3 cellular contexts compared by ENCODE assay signal in genomic region chr16:85459529-85460251, GRCh38.
TF ChIP-seq lines count a peak whose summit lies in the region.

No MANE protein-coding gene starts in this region.

TF ChIP-seq in GM23338, 12 proteins besides CTCF, POLR2A, EP300 and RAD21 (continues in another document):
- no peak for TF ChIP-seq EZH2 (IDR thresholded peaks at IDR 0.05; ENCODE audit: low read depth, unreplicated experiment)
- no peak for TF ChIP-seq REST (IDR thresholded peaks at IDR 0.05; ENCODE audit: unreplicated experiment)
- TF ChIP-seq POLR2AphosphoS5 (IDR thresholded peaks at IDR 0.05; ENCODE audit: low read depth), result no peak
- TF ChIP-seq STAT1 (IDR thresholded peaks at IDR 0.05; ENCODE audit: unreplicated experiment), result no peak
- no peak for TF ChIP-seq EZH2phosphoT487 (IDR thresholded peaks at IDR 0.05; ENCODE audit: unreplicated experiment)

TF ChIP-seq in H1, 55 proteins besides CTCF, POLR2A, EP300 and RAD21:
- no peak for TF ChIP-seq JUN (IDR thresholded peaks at IDR 0.05; ENCODE audit: low read depth, low read length)
- TF ChIP-seq CHD7 (IDR thresholded peaks at IDR 0.05; ENCODE audit: insufficient replicate concordance, low read length), result no peak
- no peak for TF ChIP-seq CREB1 (IDR thresholded peaks at IDR 0.05)
- no peak for TF ChIP-seq CHD2 (IDR thresholded peaks at IDR 0.05; ENCODE audit: low read length)
- TF ChIP-seq RXRA (IDR thresholded peaks at IDR 0.05; ENCODE audit: insufficient read depth, low read depth, low read length), result no peak
- TF ChIP-seq HDAC6 (IDR thresholded peaks at IDR 0.05; ENCODE audit: low read depth, low read length), result no peak
- TF ChIP-seq SAP30 (IDR thresholded peaks at IDR 0.05; ENCODE audit: insufficient read depth, insufficient replicate concordance, low read length), result no peak
- no peak for TF ChIP-seq CBX5 (IDR thresholded peaks at IDR 0.05; ENCODE audit: low read depth, low read length)
- no peak for TF ChIP-seq NANOG (IDR thresholded peaks at IDR 0.05; ENCODE audit: insufficient read depth, low read depth, low read length, poor library complexity, severe bottlenecking)
- no peak for TF ChIP-seq EZH2 (IDR thresholded peaks at IDR 0.05; ENCODE audit: low read depth, low read length, severe bottlenecking)
- no peak for TF ChIP-seq ATF3 (IDR thresholded peaks at IDR 0.05; ENCODE audit: insufficient read depth, low read depth, low read length)
- no peak for TF ChIP-seq POLR2AphosphoS5 (IDR thresholded peaks at IDR 0.05; ENCODE audit: low read depth, low read length)
- TF ChIP-seq TEAD4 (IDR thresholded peaks at IDR 0.05; ENCODE audit: low read depth, low read length), result no peak
- no peak for TF ChIP-seq CHD1 (IDR thresholded peaks at IDR 0.05; ENCODE audit: low read depth, low read length)
- TF ChIP-seq JUND (IDR thresholded peaks at IDR 0.05; ENCODE audit: low read length), result no peak
- TF ChIP-seq NRF1 (IDR thresholded peaks at IDR 0.05; ENCODE audit: low read depth, low read length), result no peak
- no peak for TF ChIP-seq E2F6 (IDR thresholded peaks at IDR 0.05)
TF ChIP-seq in H1: peak in this region for 0.

TF ChIP-seq in HepG2, 621 proteins besides CTCF, POLR2A, EP300 and RAD21:
- TF ChIP-seq ZNF629 (CRISPR knock-in tag; conservative IDR thresholded peaks at IDR 0.05) (peak; percentile 74), ZNF720 (CRISPR knock-in tag; IDR thresholded peaks at IDR 0.05) (no peak), ATRX (CRISPR knock-in tag; IDR thresholded peaks at IDR 0.05; ENCODE audit: borderline replicate concordance) (no peak)
